23 cellular contexts compared by ENCODE assay signal in genomic region chr20:46020515-46020914, GRCh38. TPM values are rescaled to one million over a fixed set of nuclear protein-coding genes. Genes with fewer than 3 reads are reported as not detected.
DNase-seq lines count a peak whose midpoint lies in the region; ATAC-seq lines count a peak whose summit lies in the region.
"Had no signal": no experiment of that assay in that cellular context is flagged by ENCODE, and none has a peak within 500 bp of the region (broad histone marks: within the 10 kb centered on the region; RNA-seq: fewer than 3 reads in every experiment).

No MANE protein-coding gene starts in this region.

- H3K4me3 Mint-ChIP-seq in T-helper 1 cell treated with Interleukin-12 subunit alpha and Interleukin-12 subunit beta and Interleukin-4 antibody, amounts not matched to agents 30 μg/mL and 1 μg/mL, for 36 hours = peak overlapping the region; percentile 51
- H3K4me3 Mint-ChIP-seq in IgD-negative memory B cell = peak overlapping the region in 3 of 4 donors; percentile 6 to 91 (median 36)
- H3K4me3 Mint-ChIP-seq in activated T-helper 17 cell treated with anti-CD3 and anti-CD28 coated beads, Interleukin-2, amount 50 U/mL, for 72 hours = peak overlapping the region; percentile 70
- peak overlapping the region; percentile 62 for H3K4me3 Mint-ChIP-seq in natural killer cell treated with Interleukin-12 subunit alpha and Interleukin-12 subunit beta and Interleukin-15 and Interleukin-18, amount 100 ng/mL, for 72 hours

- ATAC-seq in activated T-helper 17 cell treated with anti-CD3 and anti-CD28 coated beads, Interleukin-2, amount 50 U/mL, for 72 hours (replicated peaks) = no peak
- ATAC-seq in natural killer cell treated with Interleukin-12 subunit alpha and Interleukin-12 subunit beta and Interleukin-15 and Interleukin-18, amount 100 ng/mL, for 72 hours = no peak
- ATAC-seq in GM21786 (IDR thresholded peaks at IDR 0.05; ENCODE audit: unreplicated experiment) (no peak), GM19324 (IDR thresholded peaks at IDR 0.05; ENCODE audit: low FRiP score, unreplicated experiment) (no peak)

- peaks cover 52% of the 10 kb centered on the region for H3K27me3 Mint-ChIP-seq in T-helper 1 cell treated with Interleukin-12 subunit alpha and Interleukin-12 subunit beta and Interleukin-4 antibody, amounts not matched to agents 30 μg/mL and 1 μg/mL, for 36 hours (ENCODE audit: low read depth)
- peaks cover 34% of the 10 kb centered on the region for H3K27me3 Mint-ChIP-seq in IgD-negative memory B cell
- H3K27me3 Mint-ChIP-seq in activated T-helper 17 cell treated with anti-CD3 and anti-CD28 coated beads, Interleukin-2, amount 50 U/mL, for 72 hours = peaks cover 37% of the 10 kb centered on the region
- peaks cover 40 to 60% of the 10 kb centered on the region in 2 donors for H3K27me3 Mint-ChIP-seq in natural killer cell treated with Interleukin-12 subunit alpha and Interleukin-12 subunit beta and Interleukin-15 and Interleukin-18, amount 100 ng/mL, for 72 hours

- H3K27ac Mint-ChIP-seq in T-helper 1 cell treated with Interleukin-12 subunit alpha and Interleukin-12 subunit beta and Interleukin-4 antibody, amounts not matched to agents 30 μg/mL and 1 μg/mL, for 36 hours = no peak overlapping the region
- peak overlapping the region in 1 of 3 donors; percentile 8 for H3K27ac Mint-ChIP-seq in IgD-negative memory B cell
- no peak overlapping the region for H3K27ac Mint-ChIP-seq in activated T-helper 17 cell treated with anti-CD3 and anti-CD28 coated beads, Interleukin-2, amount 50 U/mL, for 72 hours
- H3K27ac Mint-ChIP-seq in natural killer cell treated with Interleukin-12 subunit alpha and Interleukin-12 subunit beta and Interleukin-15 and Interleukin-18, amount 100 ng/mL, for 72 hours = no peak overlapping the region
- H3K27ac Mint-ChIP-seq: activated CD4-positive, alpha-beta memory T cell treated with anti-CD3 and anti-CD28 coated beads, Interleukin-2, amount 10 ng/mL, durations not matched to agents 7 days and 5 days had no signal

- no peaks in the 10 kb centered on the region for H3K9me3 Mint-ChIP-seq in T-helper 1 cell treated with Interleukin-12 subunit alpha and Interleukin-12 subunit beta and Interleukin-4 antibody, amounts not matched to agents 30 μg/mL and 1 μg/mL, for 36 hours
- no peaks in the 10 kb centered on the region for H3K9me3 Mint-ChIP-seq in IgD-negative memory B cell
- no peaks in the 10 kb centered on the region for H3K9me3 Mint-ChIP-seq in activated T-helper 17 cell treated with anti-CD3 and anti-CD28 coated beads, Interleukin-2, amount 50 U/mL, for 72 hours
- H3K9me3 Mint-ChIP-seq in natural killer cell treated with Interleukin-12 subunit alpha and Interleukin-12 subunit beta and Interleukin-15 and Interleukin-18, amount 100 ng/mL, for 72 hours = no peaks in the 10 kb centered on the region

- no peaks in the 10 kb centered on the region for H3K36me3 Mint-ChIP-seq in T-helper 1 cell treated with Interleukin-12 subunit alpha and Interleukin-12 subunit beta and Interleukin-4 antibody, amounts not matched to agents 30 μg/mL and 1 μg/mL, for 36 hours (ENCODE audit: low read depth)
- no peaks in the 10 kb centered on the region for H3K36me3 Mint-ChIP-seq in IgD-negative memory B cell
- H3K36me3 Mint-ChIP-seq in activated T-helper 17 cell treated with anti-CD3 and anti-CD28 coated beads, Interleukin-2, amount 50 U/mL, for 72 hours (ENCODE audit: low read depth) = no peaks in the 10 kb centered on the region
- H3K36me3 Mint-ChIP-seq in natural killer cell treated with Interleukin-12 subunit alpha and Interleukin-12 subunit beta and Interleukin-15 and Interleukin-18, amount 100 ng/mL, for 72 hours = peaks cover 5% of the 10 kb centered on the region

- DNase-seq in T-helper 1 cell (no peak), NCI-H128 (lab: John Stamatoyannopoulos, UW; ENCODE audit: unreplicated experiment) (no peak)
- no peak for DNase-seq in natural killer cell treated with Interleukin-12 subunit alpha and Interleukin-12 subunit beta and Interleukin-15 and Interleukin-18, amount 100 ng/mL, for 72 hours (ENCODE audit: low spot score)
- DNase-seq: 8988T; activated CD4-positive, alpha-beta memory T cell treated with anti-CD3 and anti-CD28 coated beads, Interleukin-2, amount 10 ng/mL, durations not matched to agents 7 days and 5 days; activated T-cell treated with anti-CD3 and anti-CD28 coated beads, Interleukin-2, amount 50 U/mL, for 48 hours; amniotic stem cell; DMS153; effector memory CD4-positive, alpha-beta T cell; heart right ventricle; NCI-H1436; NCI-H2171 treated with DMSO at 0.1 percent for 48 hours; NCI-H748 treated with DMSO at 0.1 percent for 48 hours; Peyer's patch; stimulated activated CD4-positive, alpha-beta T cell treated with anti-CD3 and anti-CD28 coated beads, Interleukin-4, amount 100 ng/mL, for 1 hour had no signal

- peaks cover 25% of the 10 kb centered on the region for H3K4me1 Mint-ChIP-seq in T-helper 1 cell treated with Interleukin-12 subunit alpha and Interleukin-12 subunit beta and Interleukin-4 antibody, amounts not matched to agents 30 μg/mL and 1 μg/mL, for 36 hours (ENCODE audit: low read depth)
- H3K4me1 Mint-ChIP-seq in IgD-negative memory B cell = peaks cover 8 to 11% (median 11%) of the 10 kb centered on the region in 3 donors
- H3K4me1 Mint-ChIP-seq in activated T-helper 17 cell treated with anti-CD3 and anti-CD28 coated beads, Interleukin-2, amount 50 U/mL, for 72 hours = peaks cover 8% of the 10 kb centered on the region
- peaks cover 16 to 21% of the 10 kb centered on the region in 2 donors for H3K4me1 Mint-ChIP-seq in natural killer cell treated with Interleukin-12 subunit alpha and Interleukin-12 subunit beta and Interleukin-15 and Interleukin-18, amount 100 ng/mL, for 72 hours (ENCODE audit: low read depth in 2 of 2)

RNA-seq across cellular contexts. Expression of gene SLC12A5, which starts 8.5 kb away (rescaled TPM):
- polyA plus RNA-seq in IgD-negative memory B cell = 0.11 TPM
- total RNA-seq in activated T-helper 17 cell treated with anti-CD3 and anti-CD28 coated beads, Interleukin-2, amount 50 U/mL, for 72 hours = under 1 TPM in 1 of 2 donors, not detected in 1; 0.61 TPM
- total RNA-seq in natural killer cell treated with Interleukin-12 subunit alpha and Interleukin-12 subunit beta and Interleukin-15 and Interleukin-18, amount 100 ng/mL, for 72 hours = not detected
- total RNA-seq: HT-29, lower leg skin, Peyer's patch, subcutaneous adipose tissue had no signal

RNA-seq across cellular contexts. Expression of gene MMP9, which starts 11.8 kb away (rescaled TPM):
- not detected for polyA plus RNA-seq in IgD-negative memory B cell
- not detected for total RNA-seq in activated T-helper 17 cell treated with anti-CD3 and anti-CD28 coated beads, Interleukin-2, amount 50 U/mL, for 72 hours
- under 1 TPM in 1 of 2 donors, not detected in 1; 0.17 TPM for total RNA-seq in natural killer cell treated with Interleukin-12 subunit alpha and Interleukin-12 subunit beta and Interleukin-15 and Interleukin-18, amount 100 ng/mL, for 72 hours
- total RNA-seq: HT-29 had no signal

RNA-seq across cellular contexts. Expression of gene ZNF335, which starts 48.5 kb away (rescaled TPM):
- 15.1 TPM for polyA plus RNA-seq in IgD-negative memory B cell
- total RNA-seq in activated T-helper 17 cell treated with anti-CD3 and anti-CD28 coated beads, Interleukin-2, amount 50 U/mL, for 72 hours = 10 to 100 TPM; 46.0 to 53.9 TPM
- total RNA-seq in natural killer cell treated with Interleukin-12 subunit alpha and Interleukin-12 subunit beta and Interleukin-15 and Interleukin-18, amount 100 ng/mL, for 72 hours = 10 to 100 TPM; 44.4 to 62.6 TPM
